23 cellular contexts compared by ENCODE assay signal in genomic region chr13:34627905-34628682, GRCh38.
DNase-seq lines count a peak whose midpoint lies in the region; ATAC-seq and TF ChIP-seq lines count a peak whose summit lies in the region.
"Had no signal": no experiment of that assay in that cellular context is flagged by ENCODE, and none has a peak within 500 bp of the region (broad histone marks: within the 10 kb centered on the region; RNA-seq: fewer than 3 reads in every experiment).

No MANE protein-coding gene starts in this region.

- no peak for ATAC-seq in HG03521 (IDR thresholded peaks at IDR 0.05; ENCODE audit: unreplicated experiment)
- ATAC-seq: activated CD8-positive, alpha-beta memory T cell treated with anti-CD3 and anti-CD28 coated beads, Interleukin-2, amount 10 ng/mL, durations not matched to agents 7 days and 5 days; gastrocnemius medialis; right lobe of liver; T-cell had no signal

- no peak for TF ChIP-seq POLR2A in prostate gland (IDR thresholded peaks at IDR 0.05)

- H3K27me3 ChIP-seq in hepatocyte (no peaks in the 10 kb centered on the region), prostate gland (replicated peaks; ENCODE audit: insufficient read depth) (no peaks in the 10 kb centered on the region)
- H3K27me3 ChIP-seq: BLaER1 treated with 17β-estradiol and CSF1 and Interleukin-3, amounts not matched to agents 10 nM and 100 nM; gastrocnemius medialis; right lobe of liver; suprapubic skin had no signal

- no peak overlapping the region for H3K27ac ChIP-seq in hepatocyte
- peak overlapping the region in 1 of 2 donors; percentile 8 for H3K27ac ChIP-seq in prostate gland
- H3K27ac ChIP-seq: BLaER1 treated with 17β-estradiol and CSF1 and Interleukin-3, amounts not matched to agents 10 nM and 100 nM; gastrocnemius medialis; HL-60; right lobe of liver; suprapubic skin had no signal

- H4K20me1 ChIP-seq in hepatocyte (ENCODE audit: insufficient read depth, poor library complexity, severe bottlenecking), result no peaks in the 10 kb centered on the region
- H4K20me1 ChIP-seq: BLaER1 treated with 17β-estradiol and CSF1 and Interleukin-3, amounts not matched to agents 10 nM and 100 nM had no signal

- no peaks in the 10 kb centered on the region for H3K4me1 ChIP-seq in hepatocyte (ENCODE audit: insufficient read depth)
- peaks cover 10% of the 10 kb centered on the region for H3K4me1 ChIP-seq in prostate gland (replicated peaks)
- H3K4me1 ChIP-seq: BLaER1 treated with 17β-estradiol and CSF1 and Interleukin-3, amounts not matched to agents 10 nM and 100 nM; gastrocnemius medialis; right lobe of liver; suprapubic skin had no signal

- H3K36me3 ChIP-seq in hepatocyte (replicated peaks; ENCODE audit: insufficient read depth, low read depth) (no peaks in the 10 kb centered on the region), prostate gland (no peaks in the 10 kb centered on the region)
- H3K36me3 ChIP-seq: BLaER1 treated with 17β-estradiol and CSF1 and Interleukin-3, amounts not matched to agents 10 nM and 100 nM; gastrocnemius medialis; right lobe of liver; suprapubic skin had no signal

- no peaks in the 10 kb centered on the region for H3K9me2 ChIP-seq in hepatocyte (replicated peaks; ENCODE audit: insufficient read depth)

- peak; percentile 47 to 79 (median 69) for DNase-seq in NCI-H1417 (lab: John Stamatoyannopoulos, UW)
- DNase-seq in NCI-H1417 treated with DMSO at 0.1 percent for 48 hours (lab: John Stamatoyannopoulos, UW), result no peak
- DNase-seq in NCI-H748 treated with DMSO at 0.1 percent for 48 hours (lab: John Stamatoyannopoulos, UW), result peak; percentile 73
- DNase-seq in hepatocyte (ENCODE audit: low spot score), result peak; percentile 9
- DNase-seq in prostate gland (ENCODE audit: low spot score), result peak; percentile 12
- no peak for DNase-seq in putamen (ENCODE audit: low spot score)
- DNase-seq in hypothalamus (lab: John Stamatoyannopoulos, UW), result no peak
- DNase-seq: activated CD4-positive, alpha-beta T cell treated with anti-CD3 and anti-CD28 coated beads, Interleukin-2, amount 10 ng/mL, durations not matched to agents 24 days and 14 days; activated CD8-positive, alpha-beta memory T cell treated with anti-CD3 and anti-CD28 coated beads, Interleukin-2, amount 10 ng/mL, durations not matched to agents 7 days and 5 days; aorta; cerebellar nuclear complex; DMS 273 treated with DMSO at 0.1 percent for 48 hours; effector CD4-positive, alpha-beta T cell; gastrocnemius medialis; GDM1; NCI-H1436 treated with DMSO at 0.1 percent for 48 hours; nucleus accumbens; right lobe of liver; T-cell had no signal

- intact Hi-C loops in prostate gland (cut with DNase I), result no loop called here

- 47% methylated on average over 10 of the region's 10 CpGs for WGBS in hepatocyte (ENCODE audit: low lambda C conversion rate, missing lambda C conversion rate)
- 31% methylated on average over 10 of the region's 10 CpGs for WGBS in prostate gland

- TF ChIP-seq CTCF in hepatocyte (IDR thresholded peaks at IDR 0.05; ENCODE audit: poor library complexity), result no peak
- TF ChIP-seq CTCF in prostate gland (IDR thresholded peaks at IDR 0.05), result no peak

- peak overlapping the region; percentile 19 for H3K4me2 ChIP-seq in hepatocyte
- H3K4me2 ChIP-seq: BLaER1 treated with 17β-estradiol and CSF1 and Interleukin-3, amounts not matched to agents 10 nM and 100 nM had no signal

- no peak overlapping the region for H2AFZ ChIP-seq in hepatocyte

- no peak overlapping the region for H3K4me3 ChIP-seq in hepatocyte
- no peak overlapping the region for H3K4me3 ChIP-seq in prostate gland
- H3K4me3 ChIP-seq: BLaER1 treated with 17β-estradiol and CSF1 and Interleukin-3, amounts not matched to agents 10 nM and 100 nM; gastrocnemius medialis; right lobe of liver; suprapubic skin had no signal

- H3K79me2 ChIP-seq in hepatocyte, result no peaks in the 10 kb centered on the region

- H3K9me3 ChIP-seq in hepatocyte (ENCODE audit: low read depth) (no peaks in the 10 kb centered on the region), prostate gland (no peaks in the 10 kb centered on the region)
- H3K9me3 ChIP-seq: BLaER1 treated with 17β-estradiol and CSF1 and Interleukin-3, amounts not matched to agents 10 nM and 100 nM; gastrocnemius medialis; right lobe of liver; suprapubic skin had no signal

Comparison
In these comparisons a context has a peak if more than half of its experiments do, and no peak if none do; other contexts are left out.
1. DNase-seq: peak in NCI-H1417 (3 of 3), NCI-H748 treated with DMSO at 0.1 percent for 48 hours (single experiment), hepatocyte (single experiment) and prostate gland (single experiment); none in NCI-H1417 treated with DMSO at 0.1 percent for 48 hours (single experiment), putamen (single experiment) and hypothalamus (0 of 51).